In the genomic region with DNA sequence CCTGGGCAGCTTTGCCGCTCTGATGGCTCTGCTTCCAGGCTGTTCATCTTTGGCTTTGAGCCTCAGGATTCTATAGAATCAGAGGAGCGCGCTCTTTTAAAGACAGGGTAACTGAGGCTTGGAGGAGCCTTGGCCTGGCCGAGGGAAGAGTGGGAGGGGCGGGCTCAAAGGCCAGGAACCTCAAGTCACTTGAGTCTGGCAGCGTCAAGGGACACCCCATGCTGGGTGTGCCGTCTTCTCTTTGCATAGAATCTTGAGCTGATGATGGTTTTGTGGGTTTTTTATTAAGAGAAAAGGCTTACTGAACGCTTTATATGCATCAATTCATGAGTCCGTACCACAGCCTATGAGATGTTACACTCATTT, we compare ENCODE assay signal across 8 cellular contexts. TPM values are rescaled to one million over a fixed set of nuclear protein-coding genes. Genes with fewer than 3 reads are reported as not detected.
DNase-seq lines count a peak whose midpoint lies in the region; ATAC-seq and TF ChIP-seq lines count a peak whose summit lies in the region.

No MANE protein-coding gene starts in this region.

- TF ChIP-seq CTCF in AG04450 (IDR thresholded peaks at IDR 0.05; ENCODE audit: low read depth, low read length) (no peak), mammary epithelial cell (conservative IDR thresholded peaks at IDR 0.05 in 1 of 2, IDR thresholded peaks at IDR 0.05 in 1 of 2; ENCODE audit: extremely low read depth in 1 of 2, insufficient read depth in 1 of 2, low read depth in 1 of 2, low read length in 2 of 2) (no peak), GM10266 (IDR thresholded peaks at IDR 0.05; ENCODE audit: control insufficient read depth, insufficient read depth, low read depth, missing control alignments) (no peak)

- peaks cover 49% of the 10 kb centered on the region for H3K79me2 ChIP-seq in mammary epithelial cell (ENCODE audit: insufficient read depth, low read length)

- H3K9ac ChIP-seq in HUES48 (ENCODE audit: low read depth, low read length) (0 out of 2 replicates have a peak overlapping the region, but pooled peaks have one; percentile 94), mammary epithelial cell (ENCODE audit: insufficient read depth, low read length) (peak overlapping the region; percentile 83), mucosa of rectum (ENCODE audit: low read depth in 1 of 2, low read length in 2 of 2) (peak overlapping the region; percentile 96 to 97)

- POLR2A ChIA-PET in AG04450 (lab: Yijun Ruan, JAX), result no interaction called here

- dilution Hi-C loops in mammary epithelial cell (cut with HindIII; ENCODE audit: low sequenced_read_pairs), result no loop called here

- H3K4me1 ChIP-seq in HUES48 (ENCODE audit: control insufficient read depth, insufficient read depth, low read length) (0 out of 2 replicates have a peak, but pooled peaks cover 7% of the 10 kb centered on the region), mammary epithelial cell (ENCODE audit: insufficient read depth, low read length) (peaks cover 32% of the 10 kb centered on the region), mucosa of rectum (ENCODE audit: control insufficient read depth in 2 of 2, insufficient read depth in 2 of 2, low read length in 2 of 2) (peaks cover 13 to 19% of the 10 kb centered on the region in 2 donors)

- intact Hi-C loops in mammary epithelial cell (cut with micrococcal nuclease), result loop anchor here (1.0 kb wide), 1 partner anchor 43 kb away; the partner anchor contains the start of gene COLGALT1
- intact Hi-C loops in posterior vena cava (cut with DNase I), result no loop called here

- 46% methylated on average over 9 of the region's 9 CpGs for WGBS in mammary epithelial cell (ENCODE audit: low coverage, missing lambda C conversion rate)

- H3K27me3 ChIP-seq in AG04450 (ENCODE audit: control insufficient read depth, insufficient read depth, low read length) (peaks cover 1% of the 10 kb centered on the region), HUES48 (ENCODE audit: control insufficient read depth, insufficient read depth, low read length) (no peaks in the 10 kb centered on the region), mammary epithelial cell (ENCODE audit: insufficient read depth, low read length) (no peaks in the 10 kb centered on the region), mucosa of rectum (ENCODE audit: control insufficient read depth in 2 of 2, insufficient read depth in 2 of 2, low read length in 2 of 2) (no peaks in the 10 kb centered on the region)

- in situ Hi-C loops in mammary epithelial cell (cut with MboI; ENCODE audit: low sequenced_read_pairs in 2 of 2), result no loop called here

- H2AFZ ChIP-seq in mammary epithelial cell (ENCODE audit: low read depth, low read length), result peak overlapping the region; percentile 80

- peak overlapping the region; percentile 97 for H3K4me2 ChIP-seq in mammary epithelial cell (ENCODE audit: insufficient read depth, low read depth, low read length)

- DNase-seq in AG04450 (ENCODE audit: low read depth, low spot score) (no peak), mammary epithelial cell (no peak), GM10266 (ENCODE audit: extremely low spot score) (no peak), posterior vena cava (ENCODE audit: low spot score) (no peak)

- H3K9me3 ChIP-seq in AG04450 (ENCODE audit: control insufficient read depth, insufficient read depth, low read length) (peaks cover 35% of the 10 kb centered on the region), HUES48 (ENCODE audit: control insufficient read depth, insufficient read depth, low read length) (peaks cover 4% of the 10 kb centered on the region), mammary epithelial cell (replicated peaks; ENCODE audit: insufficient read depth, low read length) (peaks cover 7% of the 10 kb centered on the region), mucosa of rectum (ENCODE audit: control insufficient read depth in 2 of 2, low read length in 2 of 2) (peaks cover 1 to 2% of the 10 kb centered on the region in 2 donors)

- H3K4me3 ChIP-seq in AG04450 (ENCODE audit: low read depth, low read length) (peak overlapping the region; percentile 86), HUES48 (ENCODE audit: low read depth, low read length) (peak overlapping the region; percentile 93), mammary epithelial cell (replicated peaks in 1 of 3; ENCODE audit: insufficient read depth in 1 of 3, low read depth in 2 of 3, low read length in 3 of 3) (peak overlapping the region; percentile 52 to 84 (median 81)), mucosa of rectum (ENCODE audit: low read length in 2 of 2) (peak overlapping the region; percentile 87 to 93)

- ATAC-seq in GM18867 (IDR thresholded peaks at IDR 0.05; ENCODE audit: unreplicated experiment) (no peak), HG03039 (IDR thresholded peaks at IDR 0.05; ENCODE audit: unreplicated experiment) (no peak)

- CTCF ChIA-PET in AG04450 (lab: Charles Lee) (no interaction called here), mammary epithelial cell (lab: Charles Lee; ENCODE audit: low non-redundant PET) (no interaction called here)

- BruUV-seq in mammary epithelial cell (replicated peaks; lab: Mats Ljungman, UMichigan), result no TSS peak

- H3K36me3 ChIP-seq in HUES48 (ENCODE audit: control insufficient read depth, insufficient read depth, low read length) (peaks cover 12% of the 10 kb centered on the region), mammary epithelial cell (ENCODE audit: insufficient read depth, low read length) (no peaks in the 10 kb centered on the region), mucosa of rectum (ENCODE audit: control insufficient read depth in 2 of 2, insufficient read depth in 2 of 2, low read length in 2 of 2) (peaks cover 6 to 7% of the 10 kb centered on the region in 2 donors)

- H3K27ac ChIP-seq in AG04450 (ENCODE audit: low read depth, low read length), result no peak overlapping the region
- peak overlapping the region; percentile 97 for H3K27ac ChIP-seq in HUES48 (ENCODE audit: low read depth, low read length)
- H3K27ac ChIP-seq in mammary epithelial cell (ENCODE audit: insufficient read depth, low read depth, low read length), result peak overlapping the region; percentile 16
- H3K27ac ChIP-seq in mucosa of rectum (ENCODE audit: low read depth in 2 of 2, low read length in 2 of 2), result peak overlapping the region; percentile 100

- H4K20me1 ChIP-seq in mammary epithelial cell (ENCODE audit: insufficient read depth, low read length), result no peaks in the 10 kb centered on the region

RNA-seq across cellular contexts. Expression of gene PGLS, which starts 1.1 kb away (rescaled TPM):
- polyA plus RNA-seq in AG04450 (2011; rRNA removed) (40.5 and 60.8 TPM in 2 replicates), mammary epithelial cell (56.6 TPM)
- 59.9 and 79.3 TPM in 2 replicates for polyA minus RNA-seq in AG04450 (2011; rRNA and poly(A)+ RNA removed)
- total RNA-seq in mammary epithelial cell (100 to 1,000 TPM in 1 of 2 donors, 10 to 100 TPM in 1; 57.2 to 101 TPM), posterior vena cava (10 to 100 TPM; 39.8 to 48.7 TPM)
- polyA minus RNA-seq in mammary epithelial cell, result 68.2 TPM

RNA-seq across cellular contexts. Expression of gene SLC27A1, which starts 42.2 kb away (rescaled TPM):
- polyA plus RNA-seq in AG04450 (2011; rRNA removed) (8.3 and 9.4 TPM in 2 replicates), mammary epithelial cell (17.1 TPM)
- polyA minus RNA-seq in AG04450 (2011; rRNA and poly(A)+ RNA removed), result 6.5 and 7.6 TPM in 2 replicates
- total RNA-seq in mammary epithelial cell (10 to 100 TPM; 42.2 to 90.4 TPM), posterior vena cava (10 to 100 TPM; 11.1 to 14.4 TPM)
- 13.5 TPM for polyA minus RNA-seq in mammary epithelial cell

RNA-seq across cellular contexts. Expression of gene COLGALT1, which starts 42.9 kb away (rescaled TPM):
- polyA plus RNA-seq in AG04450 (2011; rRNA removed) (89.0 and 102 TPM in 2 replicates), mammary epithelial cell (127 TPM)
- polyA minus RNA-seq in AG04450 (2011; rRNA and poly(A)+ RNA removed), result 191 and 228 TPM in 2 replicates
- total RNA-seq in mammary epithelial cell (10 to 100 TPM; 74.2 to 92.5 TPM), posterior vena cava (10 to 100 TPM; 69.1 to 86.7 TPM)
- polyA minus RNA-seq in mammary epithelial cell, result 162 TPM

RNA-seq across cellular contexts. Expression of gene NXNL1, which starts 51.8 kb away (rescaled TPM):
- polyA plus RNA-seq in AG04450 (2011; rRNA removed) (not detected in 2 replicates), mammary epithelial cell (not detected)
- polyA minus RNA-seq in AG04450 (2011; rRNA and poly(A)+ RNA removed), result not detected in 2 replicates
- total RNA-seq in mammary epithelial cell (not detected), posterior vena cava (not detected)
- not detected for polyA minus RNA-seq in mammary epithelial cell
